Comparison of ENCODE assay signal across 1 cellular context in genomic region chr5:82985763-82986162, GRCh38.
TF ChIP-seq lines count a peak whose summit lies in the region.

No MANE protein-coding gene starts in this region.

TF ChIP-seq in HepG2, 621 proteins besides CTCF, POLR2A, EP300 and RAD21 (continued from another document and continues in another):
- TF ChIP-seq ZNF646 (CRISPR knock-in tag; IDR thresholded peaks at IDR 0.05) (no peak), SOX5 (CRISPR knock-in tag; IDR thresholded peaks at IDR 0.05; ENCODE audit: borderline replicate concordance) (peak; percentile 31; the same call in 1 of the 2 replicates), BCL6 (CRISPR knock-in tag; IDR thresholded peaks at IDR 0.05) (peak; percentile 33; the same call in 1 of the 2 replicates), ZFP62 (CRISPR knock-in tag; IDR thresholded peaks at IDR 0.05) (no peak), NFIC (IDR thresholded peaks at IDR 0.05; ENCODE audit: low read length) (peak; percentile 40; the same call in 1 of the 2 replicates), PRDM15 (CRISPR knock-in tag; IDR thresholded peaks at IDR 0.05) (no peak), ZBTB49 (CRISPR knock-in tag; IDR thresholded peaks at IDR 0.05; ENCODE audit: borderline replicate concordance) (no peak), SIN3B (IDR thresholded peaks at IDR 0.05; ENCODE audit: low read length) (no peak), YEATS4 (CRISPR knock-in tag; IDR thresholded peaks at IDR 0.05; ENCODE audit: borderline replicate concordance) (no peak), TERF1 (CRISPR knock-in tag; IDR thresholded peaks at IDR 0.05) (no peak), RCOR2 (CRISPR knock-in tag; IDR thresholded peaks at IDR 0.05) (0 out of 2 replicates have a peak, but pooled peaks have one; percentile 17), ZNF710 (CRISPR knock-in tag; IDR thresholded peaks at IDR 0.05; ENCODE audit: borderline replicate concordance) (no peak), ZNF383 (CRISPR knock-in tag; IDR thresholded peaks at IDR 0.05; ENCODE audit: borderline replicate concordance) (no peak), HNF4G (IDR thresholded peaks at IDR 0.05; ENCODE audit: borderline replicate concordance, low read depth, low read length) (peak; percentile 26; the same call in 1 of the 2 replicates), HNF4G (CRISPR knock-in tag; IDR thresholded peaks at IDR 0.05; ENCODE audit: borderline replicate concordance, low read depth) (no peak), ZNF362 (CRISPR knock-in tag; IDR thresholded peaks at IDR 0.05; ENCODE audit: borderline replicate concordance) (0 out of 2 replicates have a peak, but pooled peaks have one; percentile 25), HNF4A (CRISPR knock-in tag; IDR thresholded peaks at IDR 0.05) (peak; percentile 60), ZNF33A (CRISPR knock-in tag; IDR thresholded peaks at IDR 0.05; ENCODE audit: borderline replicate concordance) (no peak), SIX1 (CRISPR knock-in tag; IDR thresholded peaks at IDR 0.05; ENCODE audit: borderline replicate concordance) (peak; percentile 90; the same call in 1 of the 2 replicates), ARID5B (CRISPR knock-in tag; IDR thresholded peaks at IDR 0.05) (peak; percentile 62; the same call in 1 of the 2 replicates), ZSCAN20 (CRISPR knock-in tag; IDR thresholded peaks at IDR 0.05; ENCODE audit: borderline replicate concordance) (no peak), PAXIP1 (CRISPR knock-in tag; conservative IDR thresholded peaks at IDR 0.05) (peak; percentile 58; the same call in 1 of the 2 replicates)
